23 cellular contexts compared by ENCODE assay signal in the genomic region with DNA sequence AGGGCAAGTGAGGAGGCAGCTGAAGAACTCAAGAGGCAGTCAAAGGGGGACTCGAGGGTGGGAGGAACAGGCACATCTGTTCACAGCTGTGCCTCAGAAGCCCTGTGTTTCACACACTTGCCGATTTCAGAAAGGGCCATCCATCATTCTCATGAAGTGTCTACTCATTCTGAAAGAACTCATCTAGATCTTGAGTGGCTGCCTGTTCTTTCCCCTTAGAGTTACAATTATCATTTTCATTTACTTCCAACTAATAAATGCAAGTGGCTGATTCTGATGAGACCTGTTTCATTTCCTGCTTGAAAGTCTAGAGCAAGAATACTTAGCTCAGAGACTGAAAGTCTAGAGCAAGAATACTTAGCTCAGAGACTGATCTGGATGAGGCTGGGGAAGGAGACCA.
DNase-seq lines count a peak whose midpoint lies in the region; ATAC-seq and TF ChIP-seq lines count a peak whose summit lies in the region.
"Had no signal": no experiment of that assay in that cellular context is flagged by ENCODE, and none has a peak within 500 bp of the region (broad histone marks: within the 10 kb centered on the region; RNA-seq: fewer than 3 reads in every experiment).

No MANE protein-coding gene starts in this region.

- H3K4me3 ChIP-seq in MM.1S (ENCODE audit: low read length) = no peak overlapping the region
- H3K4me3 ChIP-seq: GM23248 had no signal

- H3K4me2 ChIP-seq in MM.1S (ENCODE audit: low read depth, low read length) = peak overlapping the region; percentile 20; the same call in 1 of the 2 replicates
- H3K4me2 ChIP-seq: SK-N-SH had no signal

- no peak overlapping the region for H3K9ac ChIP-seq in MM.1S (ENCODE audit: low read length)
- H3K9ac ChIP-seq: GM23248, SK-N-SH had no signal

- H3K27me3 Mint-ChIP-seq in osteocyte (ENCODE audit: unreplicated experiment) = no peaks in the 10 kb centered on the region
- H3K27me3 Mint-ChIP-seq in nephron progenitor cell (ENCODE audit: low read depth, poor library complexity) = peaks cover 4% of the 10 kb centered on the region
- H3K27me3 Mint-ChIP-seq: B cell; CD4-positive, alpha-beta T cell; T-cell had no signal

- no peak for TF ChIP-seq CTCF in MM.1S (IDR thresholded peaks at IDR 0.05; ENCODE audit: low read length)
- no peak for TF ChIP-seq CTCF in osteocyte (IDR thresholded peaks at IDR 0.05)
- TF ChIP-seq CTCF in nephron progenitor cell (IDR thresholded peaks at IDR 0.05) = no peak

- H3F3A ChIP-seq in MM.1S (ENCODE audit: insufficient read depth, low read length) = 0 out of 2 replicates have a peak, but pooled peaks cover 4% of the 10 kb centered on the region

- H3K9me3 Mint-ChIP-seq in osteocyte (ENCODE audit: unreplicated experiment) (peaks cover 61% of the 10 kb centered on the region), nephron progenitor cell (no peaks in the 10 kb centered on the region)
- H3K9me3 Mint-ChIP-seq: CD4-positive, alpha-beta T cell had no signal

- H3K4me1 Mint-ChIP-seq in osteocyte (ENCODE audit: unreplicated experiment) (no peaks in the 10 kb centered on the region), nephron progenitor cell (peaks cover 12% of the 10 kb centered on the region)
- H3K4me1 Mint-ChIP-seq: B cell, T-cell had no signal

- no peaks in the 10 kb centered on the region for H3K36me3 ChIP-seq in MM.1S (replicated peaks; ENCODE audit: insufficient read depth, low read length)

- no peaks in the 10 kb centered on the region for H3K36me3 Mint-ChIP-seq in osteocyte (ENCODE audit: unreplicated experiment)
- no peaks in the 10 kb centered on the region for H3K36me3 Mint-ChIP-seq in nephron progenitor cell (ENCODE audit: low read depth)
- H3K36me3 Mint-ChIP-seq: T-cell had no signal

- H3K4me3 Mint-ChIP-seq in osteocyte (ENCODE audit: unreplicated experiment) (no peak overlapping the region), nephron progenitor cell (no peak overlapping the region)
- H3K4me3 Mint-ChIP-seq: B cell; CD4-positive, alpha-beta T cell; T-cell had no signal

- H3K27ac ChIP-seq in MM.1S (ENCODE audit: low read length) = no peak overlapping the region; the same call in 1 of the 2 replicates
- H3K27ac ChIP-seq: GM23248 had no signal

- no peaks in the 10 kb centered on the region for H3K27me3 ChIP-seq in MM.1S (replicated peaks; ENCODE audit: insufficient read depth, low read length)

- no peaks in the 10 kb centered on the region for H3K9me2 ChIP-seq in MM.1S (replicated peaks; ENCODE audit: insufficient read depth, low read length)
- H3K9me2 ChIP-seq: SK-N-SH had no signal

- no peaks in the 10 kb centered on the region for H3K79me2 ChIP-seq in MM.1S (ENCODE audit: low read length)

- peak; percentile 79 for ATAC-seq in GM18867 (IDR thresholded peaks at IDR 0.05; ENCODE audit: unreplicated experiment)
- ATAC-seq in GM21360 (IDR thresholded peaks at IDR 0.05; ENCODE audit: unreplicated experiment) = peak; percentile 74
- ATAC-seq in GM21381 (IDR thresholded peaks at IDR 0.05; ENCODE audit: unreplicated experiment) = no peak
- ATAC-seq: T-cell had no signal

- H4K20me1 ChIP-seq in MM.1S (ENCODE audit: insufficient read depth, low read length) = no peaks in the 10 kb centered on the region

- H3K4me1 ChIP-seq in MM.1S (ENCODE audit: low read length) = peaks cover 9% of the 10 kb centered on the region

- no peak overlapping the region for H2AFZ ChIP-seq in MM.1S (ENCODE audit: low read length)
- H2AFZ ChIP-seq: GM23248 had no signal

- no peaks in the 10 kb centered on the region for H3K9me3 ChIP-seq in MM.1S (replicated peaks; ENCODE audit: insufficient read depth, low read length)
- H3K9me3 ChIP-seq: SK-N-SH had no signal

- H3K27ac Mint-ChIP-seq in osteocyte (ENCODE audit: unreplicated experiment) (no peak overlapping the region), nephron progenitor cell (no peak overlapping the region)
- H3K27ac Mint-ChIP-seq: B cell; CD4-positive, alpha-beta T cell; T-cell had no signal

- peak; percentile 47 for DNase-seq in MM.1S
- DNase-seq in Ammon's horn (ENCODE audit: low spot score) = no peak
- DNase-seq in osteocyte (ENCODE audit: extremely low spot score, unreplicated experiment) = no peak
- no peak for DNase-seq in nephron progenitor cell
- DNase-seq: CD4-positive, alpha-beta T cell; DMS79; GM23248; HCEC 1CT; IMR-90; Karpas-422; NCI-H1105; NCI-H1694 treated with DMSO at 0.1 percent for 48 hours; NCI-H2107; NCI-H2227 treated with DMSO at 0.1 percent for 48 hours; NCI-H524; Right ventricle myocardium superior; SK-N-SH; T-cell; T1000 had no signal
